ENCODE assay signal across 1 cellular context in genomic region chr19:49451430-49452181, GRCh38.
TF ChIP-seq lines count a peak whose summit lies in the region.

Gene PIH1D1 (minus strand): TSS chr19:49451814. CDS start chr19:49451574, 240 bp downstream.

TF ChIP-seq in WTC11, 78 proteins besides CTCF, POLR2A, EP300 and RAD21 (continued from another document):
- TF ChIP-seq HMGA2 (CRISPR knock-in tag; IDR thresholded peaks at IDR 0.05) = no peak
- no peak for TF ChIP-seq ZNF396 (CRISPR knock-in tag; IDR thresholded peaks at IDR 0.05; ENCODE audit: borderline replicate concordance)
- no peak for TF ChIP-seq TEAD4 (CRISPR knock-in tag; IDR thresholded peaks at IDR 0.05)
- no peak for TF ChIP-seq USF2 (CRISPR knock-in tag; IDR thresholded peaks at IDR 0.05)
- TF ChIP-seq KAT7 (CRISPR knock-in tag; IDR thresholded peaks at IDR 0.05; ENCODE audit: borderline replicate concordance) = no peak
- no peak for TF ChIP-seq E2F5 (CRISPR knock-in tag; IDR thresholded peaks at IDR 0.05)
- TF ChIP-seq FOXK1 (CRISPR knock-in tag; IDR thresholded peaks at IDR 0.05) = peak; percentile 98
- no peak for TF ChIP-seq GTF2I (CRISPR knock-in tag; conservative IDR thresholded peaks at IDR 0.05)
